In genomic region chr4:159105761-159106243, GRCh38 we compare ENCODE assay signal across 8 cellular contexts. TPM values are rescaled to one million over a fixed set of nuclear protein-coding genes. Genes with fewer than 3 reads are reported as not detected.
A peak's percentile ranks its signal among the peaks of the same experiment; 100 is the strongest.
DNase-seq lines count a peak whose midpoint lies in the region; ATAC-seq, FAIRE-seq and TF ChIP-seq lines count a peak whose summit lies in the region.

No MANE protein-coding gene starts in this region.

- H3K36me3 ChIP-seq in MM.1S (replicated peaks; ENCODE audit: insufficient read depth, low read length) (no peaks in the 10 kb centered on the region), breast epithelium (no peaks in the 10 kb centered on the region), mesendoderm (ENCODE audit: control insufficient read depth, insufficient read depth, low read length) (no peaks in the 10 kb centered on the region)

- no CpG with 5 or more reads among the region's 4 CpGs for WGBS in mesendoderm (ENCODE audit: extremely low coverage, insufficient coverage, low lambda C conversion rate)

- H3K4ac ChIP-seq in mesendoderm (ENCODE audit: low read depth, low read length), result no peak overlapping the region

- no peak for FAIRE-seq in HTR-8/SVneo (lab: Jason Lieb, UNC)

- no peak overlapping the region for H4K8ac ChIP-seq in mesendoderm (ENCODE audit: low read depth, low read length)

- H3K27ac ChIP-seq in MM.1S (ENCODE audit: low read length), result no peak overlapping the region
- H3K27ac ChIP-seq in breast epithelium, result peak overlapping the region; percentile 78 to 99
- H3K27ac ChIP-seq in mesendoderm (ENCODE audit: low read depth, low read length), result no peak overlapping the region

- H3K4me1 ChIP-seq in MM.1S (ENCODE audit: low read length) (peaks cover 9% of the 10 kb centered on the region; the same call in 1 of the 2 replicates), breast epithelium (peaks cover 4 to 9% of the 10 kb centered on the region in 2 donors), mesendoderm (ENCODE audit: control insufficient read depth, low read depth, low read length) (peaks cover 3% of the 10 kb centered on the region)

- H2AK5ac ChIP-seq in mesendoderm (ENCODE audit: low read length), result no peak overlapping the region

- H3K4me2 ChIP-seq in MM.1S (ENCODE audit: low read depth, low read length) (peak overlapping the region; percentile 76; the same call in 1 of the 2 replicates), mesendoderm (ENCODE audit: low read length) (peak overlapping the region; percentile 40)

- H3K79me2 ChIP-seq in MM.1S (ENCODE audit: low read length) (peaks cover 60% of the 10 kb centered on the region), mesendoderm (ENCODE audit: control insufficient read depth, insufficient read depth, low read length) (peaks cover 48% of the 10 kb centered on the region)

- no peak overlapping the region for H2AFZ ChIP-seq in MM.1S (ENCODE audit: low read length)

- H4K20me1 ChIP-seq in MM.1S (ENCODE audit: insufficient read depth, low read length), result no peaks in the 10 kb centered on the region

- ATAC-seq in HG02870 (IDR thresholded peaks at IDR 0.05; ENCODE audit: unreplicated experiment), result no peak

- H3K9me3 ChIP-seq in MM.1S (replicated peaks; ENCODE audit: insufficient read depth, low read length) (no peaks in the 10 kb centered on the region), breast epithelium (no peaks in the 10 kb centered on the region)

- peaks cover 2% of the 10 kb centered on the region for H3K79me1 ChIP-seq in mesendoderm (ENCODE audit: low read length)

- no peak overlapping the region for H3K18ac ChIP-seq in mesendoderm (ENCODE audit: low read length)

- H3K4me3 ChIP-seq in GM12865 (ENCODE audit: low read depth, low read length), result peak overlapping the region; percentile 83
- no peak overlapping the region for H3K4me3 ChIP-seq in MM.1S (ENCODE audit: low read length)
- peak overlapping the region; percentile 97 to 99 (median 97) for H3K4me3 ChIP-seq in breast epithelium
- peak overlapping the region; percentile 12 for H3K4me3 ChIP-seq in mesendoderm (ENCODE audit: low read length)

- H3K23ac ChIP-seq in mesendoderm (ENCODE audit: low read length), result no peak overlapping the region

- no peak overlapping the region for H2BK120ac ChIP-seq in mesendoderm (ENCODE audit: low read depth, low read length)

- peak overlapping the region; percentile 26 for H3K56ac ChIP-seq in mesendoderm (ENCODE audit: low read length)

- peaks cover 7% of the 10 kb centered on the region; the same call in 1 of the 2 replicates for H3F3A ChIP-seq in MM.1S (ENCODE audit: insufficient read depth, low read length)

- H3K27me3 ChIP-seq in MM.1S (replicated peaks; ENCODE audit: insufficient read depth, low read length) (peaks cover 13% of the 10 kb centered on the region; the same call in 1 of the 2 replicates), breast epithelium (no peaks in the 10 kb centered on the region), mesendoderm (ENCODE audit: insufficient read depth, low read length, poor library complexity) (no peaks in the 10 kb centered on the region)

- DNase-seq in GM12865 (ENCODE audit: low read depth) (peak; percentile 64), MM.1S (no peak), breast epithelium (ENCODE audit: low spot score in 2 of 2) (no peak), mesendoderm (peak; percentile 34), DMS153 treated with DMSO at 0.1 percent for 48 hours (lab: John Stamatoyannopoulos, UW; ENCODE audit: unreplicated experiment) (no peak), HTR-8/SVneo (ENCODE audit: insufficient read length, low spot score) (no peak), DMS53 (lab: John Stamatoyannopoulos, UW) (no peak)

- no peak overlapping the region for H2BK5ac ChIP-seq in mesendoderm (ENCODE audit: low read length)

- H3K9me2 ChIP-seq in MM.1S (replicated peaks; ENCODE audit: insufficient read depth, low read length), result no peaks in the 10 kb centered on the region

- intact Hi-C loops in breast epithelium (cut with DNase I; ENCODE audit: low total_unique reads), result no loop called here

- no peak overlapping the region for H2BK15ac ChIP-seq in mesendoderm (replicated peaks; ENCODE audit: low read depth)

- H3K9ac ChIP-seq in MM.1S (ENCODE audit: low read length) (no peak overlapping the region), mesendoderm (ENCODE audit: low read length) (peak overlapping the region; percentile 72)

- no peak overlapping the region for H4K5ac ChIP-seq in mesendoderm (ENCODE audit: low read length)

- no peak for TF ChIP-seq POLR2A in breast epithelium (IDR thresholded peaks at IDR 0.05)

- TF ChIP-seq CTCF in GM12865 (IDR thresholded peaks at IDR 0.05; ENCODE audit: insufficient read depth, low read depth, low read length, missing control alignments) (no peak), MM.1S (IDR thresholded peaks at IDR 0.05; ENCODE audit: low read length) (no peak), breast epithelium (IDR thresholded peaks at IDR 0.05) (no peak)

RNA-seq across cellular contexts. Expression of gene RAPGEF2, which starts 2.9 kb away (rescaled TPM):
- total RNA-seq in breast epithelium, result 10 to 100 TPM; 47.0 to 84.0 (median 51.5) TPM
- polyA plus RNA-seq in mesendoderm (2013, experiment 1 of 2), result 45.1 TPM
- 44.1 TPM for polyA plus RNA-seq in mesendoderm (2013, experiment 2 of 2)

Comparison
In these comparisons a context has a peak if more than half of its experiments do, and no peak if none do; other contexts are left out.
1. DNase-seq: peak in GM12865 (single experiment) and mesendoderm (single experiment); none in MM.1S (single experiment), breast epithelium (0 of 2), DMS153 treated with DMSO at 0.1 percent for 48 hours (single experiment), HTR-8/SVneo (single experiment) and DMS53 (single experiment).
2. H3K27ac ChIP-seq: peak in breast epithelium (2 of 2); none in MM.1S (single experiment) and mesendoderm (single experiment).